In genomic region chr13:74134226-74134776, GRCh38 we compare ENCODE assay signal across 8 cellular contexts.
DNase-seq lines count a peak whose midpoint lies in the region; ATAC-seq and TF ChIP-seq lines count a peak whose summit lies in the region.

KLF12 (minus strand) TSS chr13:74134404.

- POLR2A ChIA-PET in AG04449 (lab: Yijun Ruan, JAX), result interaction anchor here (0.8 kb wide), 1 partner anchor 73 kb away, joined by 3 read pairs; no protein-coding TSS in a partner anchor

- ATAC-seq in GM18907 (IDR thresholded peaks at IDR 0.05; ENCODE audit: unreplicated experiment), result peak; percentile 80
- peak; percentile 55 for ATAC-seq in HG03108 (IDR thresholded peaks at IDR 0.05; ENCODE audit: unreplicated experiment)

- TF ChIP-seq CTCF in AG04449 (IDR thresholded peaks at IDR 0.05; ENCODE audit: insufficient read depth, low read length, missing control alignments), result no peak

- peak within 1 kb of the TSS; percentile 77 for H3K27ac ChIP-seq in caudate nucleus (ENCODE audit: low read depth, low read length)

- DNase-seq in AG04449 (ENCODE audit: low read depth, low spot score) (peak; percentile 67), NCI-H2196 treated with DMSO at 0.1 percent for 48 hours (lab: John Stamatoyannopoulos, UW; ENCODE audit: unreplicated experiment) (peak; percentile 23), caudate nucleus (lab: John Stamatoyannopoulos, UW) (peak in 41 of 61 donors; percentile 7 to 79 (median 43)), kidney glomerular epithelial cell (lab: John Stamatoyannopoulos, UW) (peak; percentile 67)
- peak; percentile 65 to 83 (median 76) for DNase-seq in activated CD4-positive, CD25-positive, alpha-beta regulatory T cell (lab: John Stamatoyannopoulos, UW)
- DNase-seq in stimulated activated CD4-positive, alpha-beta T cell treated with anti-CD3 and anti-CD28 coated beads, Interleukin-1b, Interleukin-23, amount 100 ng/mL, for 1 hour (ENCODE audit: low read depth in 2 of 2), result peak; percentile 74 to 85

- peak within 1 kb of the TSS; percentile 84 for H3K4me3 ChIP-seq in AG04449 (ENCODE audit: low read depth, low read length)

- CTCF ChIA-PET in AG04449 (lab: Yijun Ruan, JAX), result interaction anchor here (1.1 kb wide), 1 partner anchor 154 kb away, joined by 4 read pairs; no protein-coding TSS in a partner anchor

Comparison
In these comparisons a context has a peak if more than half of its experiments do, and no peak if none do; other contexts are left out.
1. Peak in every context shown above with its lines: DNase-seq, ATAC-seq, H3K4me3 ChIP-seq and H3K27ac ChIP-seq.
2. DNase-seq: peak in every context shown above with its lines; median percentile 80 in stimulated activated CD4-positive, alpha-beta T cell treated with anti-CD3 and anti-CD28 coated beads, Interleukin-1b, Interleukin-23, amount 100 ng/mL, for 1 hour; 76 in activated CD4-positive, CD25-positive, alpha-beta regulatory T cell; 67 in AG04449; 67 in kidney glomerular epithelial cell; 43 in caudate nucleus; 23 in NCI-H2196 treated with DMSO at 0.1 percent for 48 hours.